In the genomic region with DNA sequence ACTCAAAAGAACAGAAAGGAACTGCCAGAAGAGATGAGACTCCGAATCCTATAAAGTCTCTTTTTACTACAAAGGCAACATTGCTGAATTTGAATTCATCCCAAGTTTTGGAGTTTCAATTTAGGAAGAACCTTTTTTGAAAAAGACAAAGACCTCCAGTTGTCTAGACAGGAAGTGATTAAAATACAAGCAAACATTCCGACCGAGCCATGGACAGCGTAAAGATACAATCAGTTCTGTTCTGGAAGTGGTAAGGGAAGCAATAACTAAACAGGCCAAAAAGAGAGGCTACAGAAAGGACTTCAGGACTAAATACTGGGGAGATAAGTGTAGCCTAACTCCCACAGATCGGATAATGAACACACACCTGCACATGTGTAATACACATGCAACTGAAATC, we compare ENCODE assay signal across 19 cellular contexts.
DNase-seq lines count a peak whose midpoint lies in the region; ATAC-seq, FAIRE-seq and TF ChIP-seq lines count a peak whose summit lies in the region.
"Had no signal": no experiment of that assay in that cellular context is flagged by ENCODE, and none has a peak within 500 bp of the region (broad histone marks: within the 10 kb centered on the region; RNA-seq: fewer than 3 reads in every experiment).

No MANE protein-coding gene starts in this region.

- H3K4me1 ChIP-seq in endothelial cell of umbilical vein (ENCODE audit: control insufficient read depth, extremely low read depth, insufficient read depth, low read length): peaks cover 37% of the 10 kb centered on the region

- no peaks in the 10 kb centered on the region for H3K79me2 ChIP-seq in endothelial cell of umbilical vein (ENCODE audit: control insufficient read depth, insufficient read depth, low read length)

- peak overlapping the region; percentile 92 for H3K27ac ChIP-seq in endothelial cell of umbilical vein (ENCODE audit: insufficient read depth, low read depth, low read length)
- H3K27ac ChIP-seq: HL-60 had no signal

- H3K9me1 ChIP-seq in endothelial cell of umbilical vein (replicated peaks; ENCODE audit: control insufficient read depth, extremely low read depth, insufficient read depth, low read length): no peaks in the 10 kb centered on the region

- H3K36me3 Mint-ChIP-seq in naive thymus-derived CD8-positive, alpha-beta T cell: peaks cover 4 to 92% (median 28%) of the 10 kb centered on the region in 3 donors

- H3K4me3 ChIP-seq in endothelial cell of umbilical vein (replicated peaks in 1 of 3; ENCODE audit: insufficient read depth in 1 of 3, low read depth in 1 of 3, low read length in 3 of 3): peak overlapping the region in 1 of 3 experiments; percentile 47
- H3K4me3 ChIP-seq: GM12878, ovary had no signal

- no peak overlapping the region for H3K4me3 Mint-ChIP-seq in naive thymus-derived CD8-positive, alpha-beta T cell
- H3K4me3 Mint-ChIP-seq: CD8-positive, alpha-beta T cell; type B pancreatic cell had no signal

- ATAC-seq in naive thymus-derived CD8-positive, alpha-beta T cell: no peak
- ATAC-seq in HG03520 (IDR thresholded peaks at IDR 0.05; ENCODE audit: unreplicated experiment): no peak
- ATAC-seq: activated naive CD4-positive, alpha-beta T cell treated with anti-CD3 and anti-CD28 coated beads, Interleukin-2, amount 50 U/mL, for 72 hours; CD8-positive, alpha-beta T cell; GM12878 had no signal

- DNase-seq in EH (ENCODE audit: low read depth): peak; percentile 76
- DNase-seq in SK-MEL-5 (ENCODE audit: low read depth, low spot score): peak; percentile 80
- peak; percentile 87 for DNase-seq in endothelial cell of umbilical vein (ENCODE audit: low read depth, low spot score)
- DNase-seq in pons (ENCODE audit: low spot score): peak; percentile 41
- no peak for DNase-seq in naive thymus-derived CD8-positive, alpha-beta T cell
- DNase-seq in GF-D8 (lab: John Stamatoyannopoulos, UW): no peak
- no peak for DNase-seq in LoVo (ENCODE audit: low spot score)
- DNase-seq: activated CD4-positive, CD25-positive, alpha-beta regulatory T cell; CD8-positive, alpha-beta T cell; cortex of kidney; EL; NCI-H1417 treated with DMSO at 0.1 percent for 48 hours; NCI-H226; ovary had no signal

- TF ChIP-seq CTCF in endothelial cell of umbilical vein (IDR thresholded peaks at IDR 0.05; ENCODE audit: extremely low read depth in 1 of 2, insufficient read depth in 1 of 2, low read depth in 1 of 2, low read length in 2 of 2): no peak

- CTCF ChIA-PET in endothelial cell of umbilical vein (lab: Charles Lee): no interaction called here

- H3K27me3 ChIP-seq in endothelial cell of umbilical vein (ENCODE audit: control insufficient read depth in 2 of 2, insufficient read depth in 2 of 2, low read length in 2 of 2): no peaks in the 10 kb centered on the region
- H3K27me3 ChIP-seq: ovary had no signal

- in situ Hi-C loops in SK-MEL-5 (cut with HindIII; ENCODE audit: low pct_unique_long_range_greater_than_20kb, low sequenced_read_pairs): no loop called here

- peak; percentile 85 for FAIRE-seq in endothelial cell of umbilical vein (lab: Jason Lieb, UNC)
- FAIRE-seq: GM12878 had no signal

- no peak for TF ChIP-seq POLR2A in endothelial cell of umbilical vein (IDR thresholded peaks at IDR 0.05; ENCODE audit: low read depth, low read length)

- H3K9me3 Mint-ChIP-seq in naive thymus-derived CD8-positive, alpha-beta T cell: no peaks in the 10 kb centered on the region
- H3K9me3 Mint-ChIP-seq: activated naive CD4-positive, alpha-beta T cell treated with anti-CD3 and anti-CD28 coated beads, Interleukin-2, amount 50 U/mL, for 72 hours; CD8-positive, alpha-beta T cell; type B pancreatic cell had no signal

- H2AFZ ChIP-seq in endothelial cell of umbilical vein (ENCODE audit: low read depth, low read length): no peak overlapping the region

- POLR2A ChIA-PET in endothelial cell of umbilical vein (lab: Charles Lee): no interaction called here
- POLR2A ChIA-PET in naive thymus-derived CD8-positive, alpha-beta T cell (lab: Charles Lee): no interaction called here

- intact Hi-C loops in endothelial cell of umbilical vein (cut with micrococcal nuclease): no loop called here

- peak overlapping the region; percentile 92 for H3K4me2 ChIP-seq in endothelial cell of umbilical vein (ENCODE audit: insufficient read depth, low read length)

- peak overlapping the region; percentile 70 for H3K9ac ChIP-seq in endothelial cell of umbilical vein (replicated peaks; ENCODE audit: extremely low read depth, insufficient read depth, low read length)

- peaks cover 14 to 27% of the 10 kb centered on the region in 2 experiments for H3K36me3 ChIP-seq in endothelial cell of umbilical vein (ENCODE audit: control insufficient read depth in 2 of 2, extremely low read depth in 1 of 2, insufficient read depth in 2 of 2, low read length in 2 of 2)
- H3K36me3 ChIP-seq: ovary had no signal

- dilution Hi-C loops in endothelial cell of umbilical vein (cut with MboI; ENCODE audit: extremely low pct_ligation_motif_present, low sequenced_read_pairs): no loop called here

- no peaks in the 10 kb centered on the region for H4K20me1 ChIP-seq in endothelial cell of umbilical vein (replicated peaks; ENCODE audit: control insufficient read depth, extremely low read depth, insufficient read depth, low read length)

- H3K9me3 ChIP-seq in endothelial cell of umbilical vein (replicated peaks; ENCODE audit: control insufficient read depth, insufficient read depth, low read length): no peaks in the 10 kb centered on the region
- H3K9me3 ChIP-seq: ovary had no signal

- peak overlapping the region in 4 of 10 donors; percentile 4 to 63 (median 41) for H3K27ac Mint-ChIP-seq in naive thymus-derived CD8-positive, alpha-beta T cell
- H3K27ac Mint-ChIP-seq: type B pancreatic cell had no signal

- BruUV-seq in endothelial cell of umbilical vein (replicated peaks; lab: Mats Ljungman, UMichigan): no TSS peak

- H3K4me1 Mint-ChIP-seq in naive thymus-derived CD8-positive, alpha-beta T cell: peaks cover 0 to 6% (median 4%) of the 10 kb centered on the region in 4 donors

- no peaks in the 10 kb centered on the region for H3K27me3 Mint-ChIP-seq in naive thymus-derived CD8-positive, alpha-beta T cell
- H3K27me3 Mint-ChIP-seq: type B pancreatic cell had no signal

TF ChIP-seq in endothelial cell of umbilical vein, 7 proteins besides CTCF, POLR2A, EP300 and RAD21:
- TF ChIP-seq, protein P1, sequence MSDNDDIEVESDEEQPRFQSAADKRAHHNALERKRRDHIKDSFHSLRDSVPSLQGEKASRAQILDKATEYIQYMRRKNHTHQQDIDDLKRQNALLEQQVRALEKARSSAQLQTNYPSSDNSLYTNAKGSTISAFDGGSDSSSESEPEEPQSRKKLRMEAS (IDR thresholded peaks at IDR 0.05; ENCODE audit: insufficient read depth, insufficient read length): no peak
- peak; percentile 93 for TF ChIP-seq GATA2 (IDR thresholded peaks at IDR 0.05; ENCODE audit: insufficient read depth, insufficient read length, low read depth, low read length)
- TF ChIP-seq POLR2AphosphoS5 (IDR thresholded peaks at IDR 0.05; ENCODE audit: insufficient read depth, low read depth, low read length): peak; percentile 68

Comparison
In these comparisons a context has a peak if more than half of its experiments do, and no peak if none do; other contexts are left out.
1. DNase-seq: peak in EH (single experiment), SK-MEL-5 (single experiment), endothelial cell of umbilical vein (single experiment) and pons (single experiment); none in naive thymus-derived CD8-positive, alpha-beta T cell (0 of 10), GF-D8 (single experiment) and LoVo (single experiment).